ENCODE assay signal across 15 cellular contexts in genomic region chr9:7982907-7983306, GRCh38.
DNase-seq lines count a peak whose midpoint lies in the region; ATAC-seq and TF ChIP-seq lines count a peak whose summit lies in the region.
"Had no signal": no experiment of that assay in that cellular context is flagged by ENCODE, and none has a peak within 500 bp of the region (broad histone marks: within the 10 kb centered on the region; RNA-seq: fewer than 3 reads in every experiment).

No MANE protein-coding gene starts in this region.

- peak overlapping the region in 6 of 7 donors; percentile 31 to 59 (median 46) for H3K4me3 Mint-ChIP-seq in CD8-positive, alpha-beta memory T cell
- peak overlapping the region in 3 of 4 donors; percentile 1 to 76 (median 73) for H3K4me3 Mint-ChIP-seq in IgD-negative memory B cell
- peak overlapping the region; percentile 53 for H3K4me3 Mint-ChIP-seq in activated T-helper 17 cell treated with anti-CD3 and anti-CD28 coated beads, Interleukin-2, amount 50 U/mL, for 72 hours

- ATAC-seq in activated T-helper 17 cell treated with anti-CD3 and anti-CD28 coated beads, Interleukin-2, amount 50 U/mL, for 72 hours (replicated peaks), result peak; percentile 47
- ATAC-seq in mucosa of descending colon, result peak; percentile 58
- ATAC-seq in left lobe of liver, result no peak
- ATAC-seq: gastrocnemius medialis, right lobe of liver had no signal

- H3K36me3 ChIP-seq in CD8-positive, alpha-beta memory T cell (ENCODE audit: insufficient read depth, low read length), result no peaks in the 10 kb centered on the region
- H3K36me3 ChIP-seq in mucosa of descending colon (ENCODE audit: low read depth), result no peaks in the 10 kb centered on the region
- H3K36me3 ChIP-seq in ovary, result no peaks in the 10 kb centered on the region
- H3K36me3 ChIP-seq: gastrocnemius medialis, right lobe of liver, stomach, WERI-Rb-1 had no signal

- CTCF ChIA-PET in CD8-positive, alpha-beta memory T cell (lab: Charles Lee), result interaction anchor here (1.4 kb wide), 1 partner anchor 139 kb away, joined by 3 read pairs; no protein-coding TSS in a partner anchor

- no peaks in the 10 kb centered on the region for H3K36me3 Mint-ChIP-seq in CD8-positive, alpha-beta memory T cell
- H3K36me3 Mint-ChIP-seq in IgD-negative memory B cell, result no peaks in the 10 kb centered on the region
- H3K36me3 Mint-ChIP-seq in activated T-helper 17 cell treated with anti-CD3 and anti-CD28 coated beads, Interleukin-2, amount 50 U/mL, for 72 hours (ENCODE audit: low read depth), result no peaks in the 10 kb centered on the region

- peak overlapping the region in 4 of 8 donors; percentile 6 to 20 (median 8) for H3K27ac Mint-ChIP-seq in CD8-positive, alpha-beta memory T cell
- no peak overlapping the region for H3K27ac Mint-ChIP-seq in IgD-negative memory B cell
- peak overlapping the region; percentile 74 for H3K27ac Mint-ChIP-seq in activated T-helper 17 cell treated with anti-CD3 and anti-CD28 coated beads, Interleukin-2, amount 50 U/mL, for 72 hours

- no peak overlapping the region for H3K27ac ChIP-seq in CD8-positive, alpha-beta memory T cell (ENCODE audit: low read depth, low read length)
- H3K27ac ChIP-seq in ovary, result no peak overlapping the region
- H3K27ac ChIP-seq: gastrocnemius medialis, right lobe of liver, stomach, WERI-Rb-1 had no signal

- DNase-seq in CD8-positive, alpha-beta memory T cell, result no peak
- DNase-seq in mucosa of descending colon, result peak in 1 of 3 donors; percentile 26
- no peak for DNase-seq in left lobe of liver (ENCODE audit: low spot score)
- no peak for DNase-seq in ovary
- no peak for DNase-seq in iPS-NIHi11 (ENCODE audit: low spot score)
- DNase-seq: activated effector memory CD4-positive, alpha-beta T cell treated with Interleukin-2 at 50 U/mL for 16 hours; gastrocnemius medialis; islet precursor cell; NCI-H2029; right lobe of liver; stomach; WERI-Rb-1 had no signal

- no peaks in the 10 kb centered on the region for H3K27me3 ChIP-seq in CD8-positive, alpha-beta memory T cell (ENCODE audit: insufficient read depth, low read length, poor library complexity, severe bottlenecking)
- H3K27me3 ChIP-seq in ovary, result no peaks in the 10 kb centered on the region
- H3K27me3 ChIP-seq: BLaER1 treated with 17β-estradiol and CSF1 and Interleukin-3, amounts not matched to agents 10 nM and 100 nM; gastrocnemius medialis; stomach had no signal

- H3K9me3 ChIP-seq in CD8-positive, alpha-beta memory T cell (ENCODE audit: low read length), result no peaks in the 10 kb centered on the region
- H3K9me3 ChIP-seq in mucosa of descending colon (no peaks in the 10 kb centered on the region), ovary (no peaks in the 10 kb centered on the region)
- H3K9me3 ChIP-seq: gastrocnemius medialis, right lobe of liver, stomach had no signal

- H3K9me3 Mint-ChIP-seq in CD8-positive, alpha-beta memory T cell, result no peaks in the 10 kb centered on the region
- peaks cover 0 to 2% (median 0%) of the 10 kb centered on the region in 3 donors for H3K9me3 Mint-ChIP-seq in IgD-negative memory B cell
- no peaks in the 10 kb centered on the region for H3K9me3 Mint-ChIP-seq in activated T-helper 17 cell treated with anti-CD3 and anti-CD28 coated beads, Interleukin-2, amount 50 U/mL, for 72 hours

- H3K4me1 ChIP-seq in CD8-positive, alpha-beta memory T cell (ENCODE audit: insufficient read depth, low read length), result peaks cover 22% of the 10 kb centered on the region
- H3K4me1 ChIP-seq in mucosa of descending colon (ENCODE audit: low read depth), result no peaks in the 10 kb centered on the region
- H3K4me1 ChIP-seq in ovary (ENCODE audit: insufficient read depth), result no peaks in the 10 kb centered on the region
- H3K4me1 ChIP-seq: gastrocnemius medialis, right lobe of liver had no signal

- H3K27me3 Mint-ChIP-seq in CD8-positive, alpha-beta memory T cell, result peaks cover 0 to 4% of the 10 kb centered on the region in 2 donors
- no peaks in the 10 kb centered on the region for H3K27me3 Mint-ChIP-seq in IgD-negative memory B cell
- H3K27me3 Mint-ChIP-seq in activated T-helper 17 cell treated with anti-CD3 and anti-CD28 coated beads, Interleukin-2, amount 50 U/mL, for 72 hours, result no peaks in the 10 kb centered on the region

- intact Hi-C loops in mucosa of descending colon (cut with DNase I, micrococcal nuclease), result no loop called here
- intact Hi-C loops in ovary (cut with DNase I), result no loop called here

- peaks cover 22 to 44% (median 33%) of the 10 kb centered on the region in 3 donors for H3K4me1 Mint-ChIP-seq in CD8-positive, alpha-beta memory T cell
- peaks cover 12 to 17% (median 13%) of the 10 kb centered on the region in 3 donors for H3K4me1 Mint-ChIP-seq in IgD-negative memory B cell
- H3K4me1 Mint-ChIP-seq in activated T-helper 17 cell treated with anti-CD3 and anti-CD28 coated beads, Interleukin-2, amount 50 U/mL, for 72 hours, result peaks cover 28% of the 10 kb centered on the region

- no peak for TF ChIP-seq POLR2A in ovary (IDR thresholded peaks at IDR 0.05)

- no peak for TF ChIP-seq CTCF in mucosa of descending colon (IDR thresholded peaks at IDR 0.05)
- no peak for TF ChIP-seq CTCF in ovary (IDR thresholded peaks at IDR 0.05)

- TF ChIP-seq EP300 in ovary (IDR thresholded peaks at IDR 0.05), result no peak

- H3K4me3 ChIP-seq in CD8-positive, alpha-beta memory T cell (ENCODE audit: low read length), result no peak overlapping the region
- H3K4me3 ChIP-seq in mucosa of descending colon, result no peak overlapping the region
- H3K4me3 ChIP-seq in ovary, result no peak overlapping the region
- H3K4me3 ChIP-seq: BLaER1 treated with 17β-estradiol and CSF1 and Interleukin-3, amounts not matched to agents 10 nM and 100 nM; gastrocnemius medialis; right lobe of liver; stomach had no signal

- 88 to 93% (median 89%) methylated on average over 4 of the region's 4 CpGs for WGBS in ovary, 3 donors

- POLR2A ChIA-PET in CD8-positive, alpha-beta memory T cell (lab: Charles Lee), result no interaction called here
